Comparison of ENCODE assay signal across 1 cellular context in genomic region chr16:27254262-27254811, GRCh38.
A peak's percentile ranks its signal among the peaks of the same experiment; 100 is the strongest.
TF ChIP-seq lines count a peak whose summit lies in the region.

No MANE protein-coding gene starts in this region.

TF ChIP-seq in GM12878, 131 proteins besides CTCF, POLR2A, EP300 and RAD21 (continued from another document and continues in another):
- TF ChIP-seq RELB (IDR thresholded peaks at IDR 0.05; ENCODE audit: low read depth) (peak; percentile 93), DPF2 (IDR thresholded peaks at IDR 0.05) (peak; percentile 89), CUX1 (IDR thresholded peaks at IDR 0.05; ENCODE audit: insufficient replicate concordance, low read depth, low read length) (no peak), PAX8 (IDR thresholded peaks at IDR 0.05) (no peak), BMI1 (IDR thresholded peaks at IDR 0.05; ENCODE audit: borderline replicate concordance) (no peak; the same call in 1 of the 2 replicates), ATF7 (IDR thresholded peaks at IDR 0.05; ENCODE audit: low read depth) (peak; percentile 92), MEF2A (IDR thresholded peaks at IDR 0.05; ENCODE audit: insufficient read depth, low read depth, low read length) (peak; percentile 85), HSF1 (IDR thresholded peaks at IDR 0.05; ENCODE audit: low read depth, low read length) (no peak), USF1 (IDR thresholded peaks at IDR 0.05; ENCODE audit: borderline replicate concordance, extremely low read length, insufficient read depth, low read depth, low read length) (no peak), TBL1XR1 (IDR thresholded peaks at IDR 0.05; ENCODE audit: low read depth, low read length) (no peak), CHD2 (IDR thresholded peaks at IDR 0.05; ENCODE audit: borderline replicate concordance, low read depth, low read length) (peak; percentile 69; the same call in 1 of the 2 replicates), CHD1 (IDR thresholded peaks at IDR 0.05; ENCODE audit: low read depth, low read length) (no peak), BRCA1 (IDR thresholded peaks at IDR 0.05; ENCODE audit: low read depth, low read length) (no peak), BCLAF1 (IDR thresholded peaks at IDR 0.05) (no peak), MEF2B (IDR thresholded peaks at IDR 0.05; ENCODE audit: partially characterized antibody, poor library complexity, severe bottlenecking) (peak; percentile 96), MYB (IDR thresholded peaks at IDR 0.05; ENCODE audit: borderline replicate concordance, low read depth, low read length) (0 out of 2 replicates have a peak, but pooled peaks have one; percentile 27), CREB1 (IDR thresholded peaks at IDR 0.05; ENCODE audit: low read depth) (0 out of 2 replicates have a peak, but pooled peaks have one; percentile 8), ZNF24 (IDR thresholded peaks at IDR 0.05) (no peak), SMC3 (IDR thresholded peaks at IDR 0.05; ENCODE audit: borderline replicate concordance, low read length) (no peak; the same call in 1 of the 2 replicates), TARDBP (IDR thresholded peaks at IDR 0.05; ENCODE audit: borderline replicate concordance) (no peak), FOXM1 (IDR thresholded peaks at IDR 0.05; ENCODE audit: low read depth, low read length) (peak; percentile 78; the same call in 1 of the 2 replicates), IRF5 (IDR thresholded peaks at IDR 0.05; ENCODE audit: borderline replicate concordance) (no peak), NR2F1 (conservative IDR thresholded peaks at IDR 0.05) (peak; percentile 95), IRF4 (IDR thresholded peaks at IDR 0.05; ENCODE audit: low read depth, low read length) (no peak), LARP7 (IDR thresholded peaks at IDR 0.05) (no peak), HCFC1 (IDR thresholded peaks at IDR 0.05; ENCODE audit: low read length) (no peak), BCL11A (IDR thresholded peaks at IDR 0.05; ENCODE audit: low read depth, low read length) (peak; percentile 69; the same call in 1 of the 2 replicates), YY1 (IDR thresholded peaks at IDR 0.05; ENCODE audit: low read depth, low read length) (0 out of 2 replicates have a peak, but pooled peaks have one; percentile 2), ZBTB4 (CRISPR knock-in tag; IDR thresholded peaks at IDR 0.05) (no peak), NBN (IDR thresholded peaks at IDR 0.05) (peak; percentile 88; the same call in 1 of the 2 replicates), TCF7 (IDR thresholded peaks at IDR 0.05; ENCODE audit: borderline replicate concordance) (0 out of 2 replicates have a peak, but pooled peaks have one; percentile 12), ESRRA (IDR thresholded peaks at IDR 0.05; ENCODE audit: low read length) (peak; percentile 82; the same call in 1 of the 2 replicates), NR2C2 (IDR thresholded peaks at IDR 0.05; ENCODE audit: borderline replicate concordance, control insufficient read depth, insufficient read length, low read depth) (no peak), ASH2L (IDR thresholded peaks at IDR 0.05; ENCODE audit: borderline replicate concordance, low read depth) (no peak), CREM (IDR thresholded peaks at IDR 0.05; ENCODE audit: low read depth) (peak; percentile 57; the same call in 1 of the 2 replicates), SKIL (IDR thresholded peaks at IDR 0.05; ENCODE audit: low read depth, poor library complexity, severe bottlenecking) (peak; percentile 91)
